In the genomic region with DNA sequence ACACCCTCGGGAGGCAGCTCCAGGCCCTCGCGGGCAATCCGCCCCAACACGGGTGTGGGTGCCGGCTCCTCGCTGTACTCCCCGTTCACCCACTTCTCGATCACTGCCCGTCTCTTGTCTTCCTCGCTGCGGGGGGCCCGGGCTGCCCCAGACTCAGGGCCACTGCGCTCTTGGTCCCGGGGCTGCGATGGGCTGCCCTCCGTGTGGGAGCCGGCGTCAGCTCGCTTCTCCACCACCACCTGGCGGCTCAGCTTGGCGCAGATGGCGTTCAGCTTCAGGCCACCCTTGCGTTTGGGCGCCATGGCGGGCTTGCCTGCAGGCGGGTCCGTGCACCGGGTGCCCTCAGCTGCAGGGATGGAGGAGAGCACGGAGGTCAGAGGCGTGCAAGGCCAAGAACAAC, we compare ENCODE assay signal across 15 cellular contexts.
"Had no signal": no experiment of that assay in that cellular context is flagged by ENCODE, and none has a peak within 500 bp of the region (broad histone marks: within the 10 kb centered on the region; RNA-seq: fewer than 3 reads in every experiment).

No MANE protein-coding gene starts in this region.

- ATAC-seq: activated CD8-positive, alpha-beta T cell treated with anti-CD3 and anti-CD28 coated beads for 36 hours; activated T-cell treated with anti-CD3 and anti-CD28 coated beads, Interleukin-2, amount 50 U/mL, for 72 hours; stimulated activated memory B cell treated with anti-CD40 and anti-IgM and Interleukin-4, amounts not matched to agents 10 μg/mL and 1 μg/mL and 100 μg/mL, for 72 hours had no signal

- H3K27ac ChIP-seq: brain microvascular endothelial cell, SJCRH30, spleen had no signal

- DNase-seq: activated CD4-positive, CD25-positive, alpha-beta regulatory T cell treated with anti-CD3 and anti-CD28 coated beads, Interleukin-2, amount 50 U/mL, for 72 hours; activated CD8-positive, alpha-beta memory T cell treated with anti-CD3 and anti-CD28 coated beads, Interleukin-2, amount 50 U/mL, for 4 hours; activated CD8-positive, alpha-beta T cell treated with anti-CD3 and anti-CD28 coated beads for 36 hours; activated gamma-delta T cell treated with Interleukin-2 at 50 U/mL for 16 hours; activated naive CD8-positive, alpha-beta T cell treated with anti-CD3 and anti-CD28 coated beads for 36 hours; activated T-cell treated with anti-CD3 and anti-CD28 coated beads, Interleukin-2, amount 50 U/mL, for 72 hours; brain microvascular endothelial cell; foreskin melanocyte; SJCRH30; spleen; stimulated activated CD4-positive, alpha-beta T cell treated with anti-CD3 and anti-CD28 coated beads, Interleukin-1b, Interleukin-23, amount 100 ng/mL, for 48 hours; SW 1271 had no signal

- H3K36me3 ChIP-seq: brain microvascular endothelial cell, pancreas, SJCRH30 had no signal

- H3K9me3 ChIP-seq: pancreas, SJCRH30, spleen had no signal

- H3K27me3 ChIP-seq: dorsolateral prefrontal cortex, pancreas, spleen had no signal

- H3K4me3 ChIP-seq: dorsolateral prefrontal cortex, pancreas, SJCRH30, spleen had no signal
